In the genomic region with DNA sequence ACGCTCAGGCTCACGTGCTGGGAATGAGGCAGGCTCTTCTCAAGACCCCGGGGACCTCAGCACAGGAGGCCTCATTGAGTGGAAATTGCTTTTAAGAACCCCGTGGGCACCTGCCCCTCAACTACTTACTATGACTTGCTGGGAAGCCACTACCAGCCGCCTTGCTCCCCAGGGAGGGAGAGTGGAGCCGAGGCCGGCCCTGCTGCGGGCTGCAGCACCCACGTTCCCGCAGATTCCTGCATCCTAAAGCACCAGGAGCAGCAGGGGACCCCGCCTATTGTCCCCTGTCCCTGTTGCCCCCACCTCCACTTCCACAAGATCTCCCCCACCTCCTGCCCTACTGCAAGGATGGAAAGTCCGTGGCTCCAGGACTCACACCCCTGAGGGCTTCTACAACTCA, we compare ENCODE assay signal across 33 cellular contexts.
DNase-seq lines count a peak whose midpoint lies in the region; ATAC-seq and TF ChIP-seq lines count a peak whose summit lies in the region.
"Had no signal": no experiment of that assay in that cellular context is flagged by ENCODE, and none has a peak within 500 bp of the region (broad histone marks: within the 10 kb centered on the region; RNA-seq: fewer than 3 reads in every experiment).

No MANE protein-coding gene starts in this region.

- peaks cover 7% of the 10 kb centered on the region for H3K27me3 Mint-ChIP-seq in nephron progenitor cell (ENCODE audit: low read depth, poor library complexity)
- no peaks in the 10 kb centered on the region for H3K27me3 Mint-ChIP-seq in stimulated activated memory B cell treated with anti-CD40 and anti-IgM and Interleukin-4, amounts not matched to agents 10 μg/mL and 1 μg/mL and 100 μg/mL, for 72 hours
- H3K27me3 Mint-ChIP-seq: CD4-positive, alpha-beta memory T cell; CD4-positive, alpha-beta T cell; CD4-positive, CD25-positive, alpha-beta regulatory T cell had no signal

- H2BK5ac ChIP-seq in neuronal stem cell (ENCODE audit: low read length) = no peak overlapping the region

- H3K9me3 Mint-ChIP-seq in nephron progenitor cell = peaks cover 15% of the 10 kb centered on the region
- no peaks in the 10 kb centered on the region for H3K9me3 Mint-ChIP-seq in stimulated activated memory B cell treated with anti-CD40 and anti-IgM and Interleukin-4, amounts not matched to agents 10 μg/mL and 1 μg/mL and 100 μg/mL, for 72 hours
- H3K9me3 Mint-ChIP-seq: CD8-positive, alpha-beta T cell had no signal

- no peak overlapping the region for H3K9ac ChIP-seq in neuronal stem cell (ENCODE audit: low read depth, low read length, poor library complexity)
- H3K9ac ChIP-seq: BLaER1; BLaER1 treated with 17β-estradiol and CSF1 and Interleukin-3, amounts not matched to agents 10 nM and 100 nM had no signal

- peak overlapping the region; percentile 87 for H2BK120ac ChIP-seq in neuronal stem cell (ENCODE audit: low read depth, low read length)

- no peak overlapping the region for H3K23ac ChIP-seq in neuronal stem cell (ENCODE audit: low read depth, low read length, poor library complexity)

- H3K27ac Mint-ChIP-seq in nephron progenitor cell = peak overlapping the region; percentile 64
- no peak overlapping the region for H3K27ac Mint-ChIP-seq in stimulated activated memory B cell treated with anti-CD40 and anti-IgM and Interleukin-4, amounts not matched to agents 10 μg/mL and 1 μg/mL and 100 μg/mL, for 72 hours
- H3K27ac Mint-ChIP-seq: B cell; CD14-positive monocyte; CD4-positive, alpha-beta memory T cell; CD4-positive, alpha-beta T cell; CD4-positive, CD25-positive, alpha-beta regulatory T cell; CD8-positive, alpha-beta memory T cell; CD8-positive, alpha-beta T cell had no signal

- H3K14ac ChIP-seq in neuronal stem cell (ENCODE audit: low read length) = no peak overlapping the region

- intact Hi-C loops in left ventricle myocardium superior (cut with micrococcal nuclease) = no loop called here

- peak; percentile 27 for ATAC-seq in stimulated activated memory B cell treated with anti-CD40 and anti-IgM and Interleukin-4, amounts not matched to agents 10 μg/mL and 1 μg/mL and 100 μg/mL, for 72 hours
- no peak for ATAC-seq in left ventricle myocardium superior
- ATAC-seq: A549; CD8-positive, alpha-beta T cell had no signal

- H3K4me2 ChIP-seq in neuronal stem cell (ENCODE audit: insufficient read depth, low read length, poor library complexity, severe bottlenecking) = no peak overlapping the region
- H3K4me2 ChIP-seq: A549; BLaER1; BLaER1 treated with 17β-estradiol and CSF1 and Interleukin-3, amounts not matched to agents 10 nM and 100 nM had no signal

- no peak overlapping the region for H2BK15ac ChIP-seq in neuronal stem cell (ENCODE audit: low read length)

- H2AK5ac ChIP-seq in neuronal stem cell (ENCODE audit: low read depth, low read length) = peak overlapping the region; percentile 41

- H3K27ac ChIP-seq in neuronal stem cell (replicated peaks; ENCODE audit: low read length) = no peak overlapping the region
- H3K27ac ChIP-seq: 22Rv1; A549; BLaER1; BLaER1 treated with 17β-estradiol and CSF1 and Interleukin-3, amounts not matched to agents 10 nM and 100 nM; C4-2B had no signal

- H3K36me3 ChIP-seq in neuronal stem cell (replicated peaks in 1 of 2; ENCODE audit: control insufficient read depth in 2 of 2, insufficient read depth in 2 of 2, low read length in 2 of 2) = no peaks in the 10 kb centered on the region
- H3K36me3 ChIP-seq: BE2C; BLaER1; BLaER1 treated with 17β-estradiol and CSF1 and Interleukin-3, amounts not matched to agents 10 nM and 100 nM had no signal

- no peak overlapping the region for H2AFZ ChIP-seq in neuronal stem cell (ENCODE audit: low read length)

- H3K4me3 ChIP-seq in neuronal stem cell (ENCODE audit: low read length in 2 of 2) = no peak overlapping the region
- H3K4me3 ChIP-seq: A549; BLaER1; BLaER1 treated with 17β-estradiol and CSF1 and Interleukin-3, amounts not matched to agents 10 nM and 100 nM had no signal

- H3K4me1 ChIP-seq in neuronal stem cell (ENCODE audit: control insufficient read depth in 2 of 2, insufficient read depth in 1 of 2, low read depth in 1 of 2, low read length in 2 of 2) = peaks cover 2 to 8% of the 10 kb centered on the region in 2 donors
- H3K4me1 ChIP-seq: A549; BE2C; BLaER1; BLaER1 treated with 17β-estradiol and CSF1 and Interleukin-3, amounts not matched to agents 10 nM and 100 nM; Caco-2 had no signal

- H4K8ac ChIP-seq in neuronal stem cell (ENCODE audit: low read depth, low read length) = no peak overlapping the region

- no peaks in the 10 kb centered on the region for H3K36me3 Mint-ChIP-seq in nephron progenitor cell (ENCODE audit: low read depth)
- H3K36me3 Mint-ChIP-seq in stimulated activated memory B cell treated with anti-CD40 and anti-IgM and Interleukin-4, amounts not matched to agents 10 μg/mL and 1 μg/mL and 100 μg/mL, for 72 hours = no peaks in the 10 kb centered on the region
- H3K36me3 Mint-ChIP-seq: CD14-positive monocyte; CD4-positive, alpha-beta memory T cell; CD4-positive, CD25-positive, alpha-beta regulatory T cell; CD8-positive, alpha-beta memory T cell; CD8-positive, alpha-beta T cell had no signal

- no peak overlapping the region for H3K4ac ChIP-seq in neuronal stem cell (ENCODE audit: low read length)

- no peak overlapping the region for H3K4me3 Mint-ChIP-seq in nephron progenitor cell
- H3K4me3 Mint-ChIP-seq in stimulated activated memory B cell treated with anti-CD40 and anti-IgM and Interleukin-4, amounts not matched to agents 10 μg/mL and 1 μg/mL and 100 μg/mL, for 72 hours = no peak overlapping the region
- H3K4me3 Mint-ChIP-seq: B cell; CD14-positive monocyte; CD4-positive, alpha-beta memory T cell; CD4-positive, alpha-beta T cell; CD4-positive, CD25-positive, alpha-beta regulatory T cell; CD8-positive, alpha-beta memory T cell; CD8-positive, alpha-beta T cell had no signal

- no peaks in the 10 kb centered on the region for H3K9me3 ChIP-seq in neuronal stem cell (replicated peaks in 1 of 2; ENCODE audit: control insufficient read depth in 2 of 2, insufficient read depth in 1 of 2, low read depth in 1 of 2, low read length in 2 of 2)
- H3K9me3 ChIP-seq: A549, BE2C, Caco-2 had no signal

- H3K79me1 ChIP-seq in neuronal stem cell (ENCODE audit: low read depth, low read length) = peaks cover 2% of the 10 kb centered on the region

- no peak overlapping the region for H2BK12ac ChIP-seq in neuronal stem cell (ENCODE audit: low read length)

- no CpG with 5 or more reads among the region's 12 CpGs for WGBS in neuronal stem cell (ENCODE audit: extremely low coverage in 2 of 2, insufficient read length in 2 of 2, insufficient replicate concordance in 1 of 2), 2 donors

- H4K91ac ChIP-seq in neuronal stem cell (ENCODE audit: low read depth, low read length, poor library complexity) = no peak overlapping the region

- H3K4me1 Mint-ChIP-seq in nephron progenitor cell = no peaks in the 10 kb centered on the region
- H3K4me1 Mint-ChIP-seq in stimulated activated memory B cell treated with anti-CD40 and anti-IgM and Interleukin-4, amounts not matched to agents 10 μg/mL and 1 μg/mL and 100 μg/mL, for 72 hours = no peaks in the 10 kb centered on the region
- H3K4me1 Mint-ChIP-seq: B cell; CD14-positive monocyte; CD4-positive, alpha-beta memory T cell; CD4-positive, CD25-positive, alpha-beta regulatory T cell; CD8-positive, alpha-beta memory T cell had no signal

- TF ChIP-seq CTCF in nephron progenitor cell (IDR thresholded peaks at IDR 0.05) = no peak

- peak overlapping the region; percentile 16 for H3K18ac ChIP-seq in neuronal stem cell (ENCODE audit: low read length)

- no peaks in the 10 kb centered on the region for H3K27me3 ChIP-seq in neuronal stem cell (ENCODE audit: control insufficient read depth in 3 of 3, insufficient read depth in 3 of 3, low read depth in 1 of 3, low read length in 3 of 3)
- H3K27me3 ChIP-seq: BE2C; BLaER1; BLaER1 treated with 17β-estradiol and CSF1 and Interleukin-3, amounts not matched to agents 10 nM and 100 nM had no signal

- DNase-seq in nephron progenitor cell (no peak), neuronal stem cell (ENCODE audit: low spot score) (no peak), left ventricle myocardium superior (no peak), occipital lobe (lab: John Stamatoyannopoulos, UW) (no peak)
- no peak for DNase-seq in NK-92 treated with Interleukin-12 subunit alpha and Interleukin-12 subunit beta, amount 100 ng/mL, for 24 hours (lab: John Stamatoyannopoulos, UW)
- DNase-seq: 8988T; ACHN; AML-193; BE2C; C1 segment of cervical spinal cord; Caco-2; Calu3; CD4-positive, alpha-beta memory T cell; CD4-positive, alpha-beta T cell; CD4-positive, CD25-positive, alpha-beta regulatory T cell; CD8-positive, alpha-beta memory T cell; CD8-positive, alpha-beta T cell; COR-L47; DMS 273 treated with DMSO at 0.1 percent for 48 hours; DMS153; DMS53; DMS79; DMS79 treated with DMSO at 0.1 percent for 48 hours; DND-41; EL had no signal
